In genomic region chr9:84702469-84702868, GRCh38 we compare ENCODE assay signal across 21 cellular contexts.
"Had no signal": no experiment of that assay in that cellular context is flagged by ENCODE, and none has a peak within 500 bp of the region (broad histone marks: within the 10 kb centered on the region; RNA-seq: fewer than 3 reads in every experiment).

No MANE protein-coding gene starts in this region.

- H3K9me3 ChIP-seq: body of pancreas, gastrocnemius medialis, lower lobe of right lung had no signal

- H3K36me3 ChIP-seq: gastrocnemius medialis, lower lobe of right lung had no signal

- H3K4me1 ChIP-seq: body of pancreas, gastrocnemius medialis, lower lobe of right lung had no signal

- H3K4me3 ChIP-seq: body of pancreas, gastrocnemius medialis, lower lobe of right lung had no signal

- H3K27ac ChIP-seq: body of pancreas, gastrocnemius medialis, lower lobe of right lung had no signal

- H3K4me1 Mint-ChIP-seq: activated naive CD8-positive, alpha-beta T cell treated with anti-CD3 and anti-CD28 coated beads for 36 hours had no signal

- DNase-seq: activated CD4-positive, alpha-beta T cell treated with anti-CD3 and anti-CD28 coated beads for 36 hours; activated CD4-positive, alpha-beta T cell treated with anti-CD3 and anti-CD28 coated beads, Interleukin-2, amount 50 U/mL, for 48 hours; activated naive CD4-positive, alpha-beta T cell; activated naive CD8-positive, alpha-beta T cell treated with anti-CD3 and anti-CD28 coated beads for 36 hours; activated T-cell treated with anti-CD3 and anti-CD28 coated beads for 4 hours; body of pancreas; central memory CD4-positive, alpha-beta T cell; cortex of kidney; effector CD8-positive, alpha-beta T cell; gastrocnemius medialis; left cardiac atrium; lower lobe of right lung; nephron progenitor cell; posterior cingulate gyrus; stimulated activated CD4-positive, alpha-beta T cell treated with anti-CD3 and anti-CD28 coated beads, Interleukin-12 subunit alpha, Interleukin-12 subunit beta, amount 100 ng/mL, for 4 hours; stimulated activated CD4-positive, alpha-beta T cell treated with anti-CD3 and anti-CD28 coated beads, Interleukin-1b, Interleukin-23, amount 100 ng/mL, for 48 hours; stimulated activated CD8-positive, alpha-beta memory T cell treated with anti-CD3 and anti-CD28 coated beads, Interleukin-4, amount 100 ng/mL, for 48 hours; stimulated activated naive CD4-positive, alpha-beta T cell treated with Interleukin-2 at 50 U/mL for 16 hours had no signal

- H3K27ac Mint-ChIP-seq: activated CD4-positive, alpha-beta T cell treated with anti-CD3 and anti-CD28 coated beads for 36 hours; activated naive CD8-positive, alpha-beta T cell treated with anti-CD3 and anti-CD28 coated beads for 36 hours; activated T-helper 1 cell treated with anti-CD3 and anti-CD28 coated beads, Interleukin-12 subunit alpha, Interleukin-12 subunit beta, Interleukin-2, Interleukin-4 antibody, amounts not matched to agents 30 ng/mL and 10 ng/mL and 1 ng/mL, durations not matched to agents 14 hours and 24 hours and 36 hours; nephron progenitor cell; type B pancreatic cell had no signal

- H3K9me3 Mint-ChIP-seq: activated naive CD8-positive, alpha-beta T cell treated with anti-CD3 and anti-CD28 coated beads for 36 hours; activated T-helper 1 cell treated with anti-CD3 and anti-CD28 coated beads, Interleukin-12 subunit alpha, Interleukin-12 subunit beta, Interleukin-2, Interleukin-4 antibody, amounts not matched to agents 30 ng/mL and 10 ng/mL and 1 ng/mL, durations not matched to agents 14 hours and 24 hours and 36 hours; nephron progenitor cell; type B pancreatic cell had no signal

- ATAC-seq: activated CD4-positive, alpha-beta T cell treated with anti-CD3 and anti-CD28 coated beads for 36 hours; body of pancreas; esophagus mucosa; gastrocnemius medialis; lower lobe of right lung had no signal

- H3K4me3 Mint-ChIP-seq: activated CD4-positive, alpha-beta T cell treated with anti-CD3 and anti-CD28 coated beads for 36 hours; activated naive CD8-positive, alpha-beta T cell treated with anti-CD3 and anti-CD28 coated beads for 36 hours; activated T-helper 1 cell treated with anti-CD3 and anti-CD28 coated beads, Interleukin-12 subunit alpha, Interleukin-12 subunit beta, Interleukin-2, Interleukin-4 antibody, amounts not matched to agents 30 ng/mL and 10 ng/mL and 1 ng/mL, durations not matched to agents 14 hours and 24 hours and 36 hours; nephron progenitor cell; type B pancreatic cell had no signal

- H3K36me3 Mint-ChIP-seq: activated naive CD8-positive, alpha-beta T cell treated with anti-CD3 and anti-CD28 coated beads for 36 hours had no signal

- H3K27me3 ChIP-seq: body of pancreas, gastrocnemius medialis had no signal
